12 cellular contexts compared by ENCODE assay signal in the genomic region with DNA sequence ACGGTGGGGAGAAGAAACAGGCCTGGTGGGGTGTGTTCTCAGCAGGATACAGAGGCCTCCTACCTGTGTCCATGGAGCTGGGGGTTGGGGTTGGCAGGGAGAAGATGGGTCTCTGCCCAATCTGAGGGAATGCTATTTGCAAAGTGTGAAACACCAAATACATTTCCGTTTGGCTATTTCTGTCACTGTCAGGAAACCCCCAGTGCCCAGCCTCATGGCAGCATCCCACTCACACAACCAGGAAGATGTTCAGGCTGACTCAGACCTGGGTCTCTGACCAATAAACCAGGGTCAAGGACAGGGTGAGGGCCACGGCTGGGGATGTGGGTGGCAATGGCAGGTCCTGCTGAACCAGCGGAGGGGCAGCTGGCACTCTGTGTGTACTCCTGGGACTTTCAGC. TPM values are rescaled to one million over a fixed set of nuclear protein-coding genes. Genes with fewer than 3 reads are reported as not detected.
DNase-seq lines count a peak whose midpoint lies in the region; ATAC-seq and TF ChIP-seq lines count a peak whose summit lies in the region.
"Had no signal": no experiment of that assay in that cellular context is flagged by ENCODE, and none has a peak within 500 bp of the region (broad histone marks: within the 10 kb centered on the region; RNA-seq: fewer than 3 reads in every experiment).

No MANE protein-coding gene starts in this region.

- no peak for TF ChIP-seq CTCF in activated CD8-positive, alpha-beta T cell treated with anti-CD3 and anti-CD28 coated beads for 36 hours (IDR thresholded peaks at IDR 0.05)
- no peak for TF ChIP-seq CTCF in HFFc6 (IDR thresholded peaks at IDR 0.05)
- no peak for TF ChIP-seq CTCF in chondrocyte (IDR thresholded peaks at IDR 0.05)

- H3K4me1 Mint-ChIP-seq in activated CD8-positive, alpha-beta T cell treated with anti-CD3 and anti-CD28 coated beads for 36 hours (ENCODE audit: low read depth) = peaks cover 9% of the 10 kb centered on the region
- peaks cover 19% of the 10 kb centered on the region for H3K4me1 Mint-ChIP-seq in activated CD8-positive, alpha-beta T cell treated with anti-CD3 and anti-CD28 coated beads, Interleukin-2, amount 10 ng/mL, durations not matched to agents 7 days and 5 days (ENCODE audit: low read depth)
- H3K4me1 Mint-ChIP-seq in HFFc6 (ENCODE audit: low read depth) = peaks cover 34% of the 10 kb centered on the region
- no peaks in the 10 kb centered on the region for H3K4me1 Mint-ChIP-seq in chondrocyte (ENCODE audit: low read depth)
- no peaks in the 10 kb centered on the region for H3K4me1 Mint-ChIP-seq in stimulated activated effector memory CD8-positive, alpha-beta T cell treated with anti-CD3 and anti-CD28 coated beads, Interleukin-12 subunit alpha, Interleukin-12 subunit beta, amount 100 ng/mL, for 72 hours

- H3K27me3 Mint-ChIP-seq in activated CD8-positive, alpha-beta T cell treated with anti-CD3 and anti-CD28 coated beads for 36 hours = no peaks in the 10 kb centered on the region
- no peaks in the 10 kb centered on the region for H3K27me3 Mint-ChIP-seq in activated CD8-positive, alpha-beta T cell treated with anti-CD3 and anti-CD28 coated beads, Interleukin-2, amount 10 ng/mL, durations not matched to agents 7 days and 5 days (ENCODE audit: low read depth)
- H3K27me3 Mint-ChIP-seq in HFFc6 (ENCODE audit: insufficient read depth) = no peaks in the 10 kb centered on the region; the same call in 1 of the 2 replicates
- H3K27me3 Mint-ChIP-seq in chondrocyte (ENCODE audit: low read depth) = no peaks in the 10 kb centered on the region

- peaks cover 9% of the 10 kb centered on the region for H3K9me3 Mint-ChIP-seq in activated CD8-positive, alpha-beta T cell treated with anti-CD3 and anti-CD28 coated beads for 36 hours
- peaks cover 3% of the 10 kb centered on the region for H3K9me3 Mint-ChIP-seq in activated CD8-positive, alpha-beta T cell treated with anti-CD3 and anti-CD28 coated beads, Interleukin-2, amount 10 ng/mL, durations not matched to agents 7 days and 5 days (ENCODE audit: insufficient read depth)
- H3K9me3 Mint-ChIP-seq in HFFc6 = peaks cover 18% of the 10 kb centered on the region
- peaks cover 19% of the 10 kb centered on the region for H3K9me3 Mint-ChIP-seq in chondrocyte (ENCODE audit: low read depth)
- peaks cover 3% of the 10 kb centered on the region for H3K9me3 Mint-ChIP-seq in stimulated activated effector memory CD8-positive, alpha-beta T cell treated with anti-CD3 and anti-CD28 coated beads, Interleukin-12 subunit alpha, Interleukin-12 subunit beta, amount 100 ng/mL, for 72 hours

- H3K36me3 Mint-ChIP-seq in activated CD8-positive, alpha-beta T cell treated with anti-CD3 and anti-CD28 coated beads for 36 hours (ENCODE audit: low read depth) = peaks cover 60% of the 10 kb centered on the region
- H3K36me3 Mint-ChIP-seq in activated CD8-positive, alpha-beta T cell treated with anti-CD3 and anti-CD28 coated beads, Interleukin-2, amount 10 ng/mL, durations not matched to agents 7 days and 5 days (ENCODE audit: low read depth) = peaks cover 83% of the 10 kb centered on the region
- H3K36me3 Mint-ChIP-seq in HFFc6 (ENCODE audit: low read depth) (peaks cover 44% of the 10 kb centered on the region), chondrocyte (ENCODE audit: low read depth) (peaks cover 27% of the 10 kb centered on the region)
- peaks cover 100% of the 10 kb centered on the region for H3K36me3 Mint-ChIP-seq in stimulated activated effector memory CD8-positive, alpha-beta T cell treated with anti-CD3 and anti-CD28 coated beads, Interleukin-12 subunit alpha, Interleukin-12 subunit beta, amount 100 ng/mL, for 72 hours

- CTCF ChIA-PET in activated CD8-positive, alpha-beta T cell treated with anti-CD3 and anti-CD28 coated beads for 36 hours (lab: Charles Lee) = interaction anchor here (1.1 kb wide), 1 partner anchor 242 kb away, joined by 4 read pairs; no protein-coding TSS in a partner anchor
- CTCF ChIA-PET in activated CD8-positive, alpha-beta T cell treated with anti-CD3 and anti-CD28 coated beads, Interleukin-2, amount 10 ng/mL, durations not matched to agents 7 days and 5 days (lab: Charles Lee) = interaction anchor here (1.8 kb wide), 1 partner anchor 243 kb away, joined by 4 read pairs; no protein-coding TSS in a partner anchor

- POLR2A ChIA-PET in activated CD8-positive, alpha-beta T cell treated with anti-CD3 and anti-CD28 coated beads for 36 hours (lab: Charles Lee) = no interaction called here
- POLR2A ChIA-PET in activated CD8-positive, alpha-beta T cell treated with anti-CD3 and anti-CD28 coated beads, Interleukin-2, amount 10 ng/mL, durations not matched to agents 7 days and 5 days (lab: Charles Lee) = no interaction called here

- ATAC-seq in activated CD8-positive, alpha-beta T cell treated with anti-CD3 and anti-CD28 coated beads for 36 hours = peak; percentile 13
- ATAC-seq in activated CD8-positive, alpha-beta T cell treated with anti-CD3 and anti-CD28 coated beads, Interleukin-2, amount 10 ng/mL, durations not matched to agents 7 days and 5 days = no peak
- peak; percentile 67 for ATAC-seq in stimulated activated effector memory CD8-positive, alpha-beta T cell treated with anti-CD3 and anti-CD28 coated beads, Interleukin-12 subunit alpha, Interleukin-12 subunit beta, amount 100 ng/mL, for 72 hours
- ATAC-seq in HG02973 (IDR thresholded peaks at IDR 0.05; ENCODE audit: unreplicated experiment) (no peak), GM21447 (IDR thresholded peaks at IDR 0.05; ENCODE audit: unreplicated experiment) (no peak)
- ATAC-seq: T-cell had no signal

- no peak for DNase-seq in activated CD8-positive, alpha-beta T cell treated with anti-CD3 and anti-CD28 coated beads for 36 hours
- no peak for DNase-seq in activated CD8-positive, alpha-beta T cell treated with anti-CD3 and anti-CD28 coated beads, Interleukin-2, amount 10 ng/mL, durations not matched to agents 7 days and 5 days
- DNase-seq in HFFc6 (no peak), chondrocyte (ENCODE audit: low spot score) (peak; percentile 41), NK-92 (lab: John Stamatoyannopoulos, UW; ENCODE audit: unreplicated experiment) (no peak)
- DNase-seq in stimulated activated effector memory CD8-positive, alpha-beta T cell treated with anti-CD3 and anti-CD28 coated beads, Interleukin-12 subunit alpha, Interleukin-12 subunit beta, amount 100 ng/mL, for 72 hours (ENCODE audit: low spot score in 2 of 2) = no peak
- DNase-seq: NCI-H1417 treated with DMSO at 0.1 percent for 48 hours, NCI-H2081 treated with DMSO at 0.1 percent for 48 hours, NCI-H524, T-cell had no signal

- no peak overlapping the region for H3K4me3 Mint-ChIP-seq in activated CD8-positive, alpha-beta T cell treated with anti-CD3 and anti-CD28 coated beads for 36 hours
- no peak overlapping the region for H3K4me3 Mint-ChIP-seq in activated CD8-positive, alpha-beta T cell treated with anti-CD3 and anti-CD28 coated beads, Interleukin-2, amount 10 ng/mL, durations not matched to agents 7 days and 5 days
- H3K4me3 Mint-ChIP-seq in HFFc6 (no peak overlapping the region), chondrocyte (ENCODE audit: unreplicated experiment) (no peak overlapping the region)
- no peak overlapping the region for H3K4me3 Mint-ChIP-seq in stimulated activated effector memory CD8-positive, alpha-beta T cell treated with anti-CD3 and anti-CD28 coated beads, Interleukin-12 subunit alpha, Interleukin-12 subunit beta, amount 100 ng/mL, for 72 hours
- H3K4me3 Mint-ChIP-seq: T-cell had no signal

- no peak overlapping the region for H3K27ac Mint-ChIP-seq in activated CD8-positive, alpha-beta T cell treated with anti-CD3 and anti-CD28 coated beads for 36 hours
- no peak overlapping the region for H3K27ac Mint-ChIP-seq in activated CD8-positive, alpha-beta T cell treated with anti-CD3 and anti-CD28 coated beads, Interleukin-2, amount 10 ng/mL, durations not matched to agents 7 days and 5 days
- H3K27ac Mint-ChIP-seq in HFFc6 (peak overlapping the region; percentile 13), chondrocyte (ENCODE audit: unreplicated experiment) (no peak overlapping the region)
- H3K27ac Mint-ChIP-seq in stimulated activated effector memory CD8-positive, alpha-beta T cell treated with anti-CD3 and anti-CD28 coated beads, Interleukin-12 subunit alpha, Interleukin-12 subunit beta, amount 100 ng/mL, for 72 hours = peak overlapping the region; percentile 17
- H3K27ac Mint-ChIP-seq: T-cell had no signal

- intact Hi-C loops in activated CD8-positive, alpha-beta T cell treated with anti-CD3 and anti-CD28 coated beads for 36 hours (cut with micrococcal nuclease) = no loop called here

RNA-seq across cellular contexts. Expression of a gene that starts 41.3 kb away (rescaled TPM):
- 10 to 100 TPM; 38.3 to 39.6 TPM for total RNA-seq in activated CD8-positive, alpha-beta T cell treated with anti-CD3 and anti-CD28 coated beads for 36 hours
- total RNA-seq in activated CD8-positive, alpha-beta T cell treated with anti-CD3 and anti-CD28 coated beads, Interleukin-2, amount 10 ng/mL, durations not matched to agents 7 days and 5 days = 10 to 100 TPM; 41.5 to 45.5 TPM
- total RNA-seq in HFFc6 (2021; fragmentation: NEBNext Ultra II Directional; extraction: Animal tissue kit (Norgen Biotek cat#: 25700)) = 10 to 100 TPM; 15.0 to 20.3 (median 18.3) TPM
- total RNA-seq in chondrocyte = 10.8 to 19.0 TPM (median 11.0 TPM) in 3 replicates

Comparison
In these comparisons a context has a peak if more than half of its experiments do, and no peak if none do; other contexts are left out.
1. ATAC-seq: peak in activated CD8-positive, alpha-beta T cell treated with anti-CD3 and anti-CD28 coated beads for 36 hours (single experiment) and stimulated activated effector memory CD8-positive, alpha-beta T cell treated with anti-CD3 and anti-CD28 coated beads, Interleukin-12 subunit alpha, Interleukin-12 subunit beta, amount 100 ng/mL, for 72 hours (single experiment); none in activated CD8-positive, alpha-beta T cell treated with anti-CD3 and anti-CD28 coated beads, Interleukin-2, amount 10 ng/mL, durations not matched to agents 7 days and 5 days (single experiment), HG02973 (single experiment) and GM21447 (single experiment).
2. H3K27ac Mint-ChIP-seq: peak in HFFc6 (single experiment) and stimulated activated effector memory CD8-positive, alpha-beta T cell treated with anti-CD3 and anti-CD28 coated beads, Interleukin-12 subunit alpha, Interleukin-12 subunit beta, amount 100 ng/mL, for 72 hours (single experiment); none in activated CD8-positive, alpha-beta T cell treated with anti-CD3 and anti-CD28 coated beads for 36 hours (single experiment), activated CD8-positive, alpha-beta T cell treated with anti-CD3 and anti-CD28 coated beads, Interleukin-2, amount 10 ng/mL, durations not matched to agents 7 days and 5 days (single experiment) and chondrocyte (single experiment).